In genomic region chr5:43041669-43042175, GRCh38 we compare ENCODE assay signal across 8 cellular contexts. TPM values are rescaled to one million over a fixed set of nuclear protein-coding genes. Genes with fewer than 3 reads are reported as not detected.
DNase-seq lines count a peak whose midpoint lies in the region; ATAC-seq and TF ChIP-seq lines count a peak whose summit lies in the region.

No MANE protein-coding gene starts in this region.

- intact Hi-C loops in MCF 10A (cut with micrococcal nuclease) (loop anchor here (1.0 to 2.0 kb wide), 7 partner anchors 24 to 348 kb away; no protein-coding TSS in a partner anchor), spleen (cut with DNase I; ENCODE audit: low total_unique reads) (loop anchor here (2.0 to 10.0 kb wide), 2 partner anchors 47 to 127 kb away; no protein-coding TSS in a partner anchor)

- peaks cover 11% of the 10 kb centered on the region for H3K36me3 Mint-ChIP-seq in MCF 10A (ENCODE audit: insufficient read depth, unreplicated experiment)

- H3K36me3 ChIP-seq in SJCRH30: no peaks in the 10 kb centered on the region
- H3K36me3 ChIP-seq in spleen: peaks cover 0 to 14% (median 0%) of the 10 kb centered on the region in 6 donors

- H3K27me3 Mint-ChIP-seq in MCF 10A (ENCODE audit: insufficient read depth, unreplicated experiment): no peaks in the 10 kb centered on the region

- H3K4me3 Mint-ChIP-seq in MCF 10A (ENCODE audit: unreplicated experiment): peak overlapping the region; percentile 88

- no peaks in the 10 kb centered on the region for H3K9me3 ChIP-seq in SJCRH30 (replicated peaks)
- no peaks in the 10 kb centered on the region for H3K9me3 ChIP-seq in spleen

- WGBS in spleen, 5 donors: 0 to 3% (median 0%) methylated on average over 21 to 33 of the region's 33 CpGs

- H3K9me3 Mint-ChIP-seq in MCF 10A (ENCODE audit: unreplicated experiment): no peaks in the 10 kb centered on the region

- H3K4me1 ChIP-seq in SJCRH30 (peaks cover 2% of the 10 kb centered on the region; the same call in 1 of the 2 replicates), spleen (peaks cover 0 to 74% (median 42%) of the 10 kb centered on the region in 6 donors)

- TSS peak; percentile 50 for BruUV-seq in MCF 10A (replicated peaks; lab: Mats Ljungman, UMichigan)

- H3K4me1 Mint-ChIP-seq in MCF 10A (ENCODE audit: insufficient read depth, unreplicated experiment): peaks cover 4% of the 10 kb centered on the region

- H3K27me3 ChIP-seq in SJCRH30 (no peaks in the 10 kb centered on the region), spleen (replicated peaks in 1 of 7) (no peaks in the 10 kb centered on the region)

- H3K27ac Mint-ChIP-seq in MCF 10A (ENCODE audit: low read depth, unreplicated experiment): peak overlapping the region; percentile 95

- TF ChIP-seq CTCF in MCF 10A (IDR thresholded peaks at IDR 0.05; ENCODE audit: unreplicated experiment) (no peak), spleen (IDR thresholded peaks at IDR 0.05 in 8 of 11, conservative IDR thresholded peaks at IDR 0.05 in 3 of 11) (peak in 2 of 11 experiments; percentile 16 to 32)

- CTCF ChIA-PET in MCF 10A (lab: Yijun Ruan, JAX): interaction anchor here (0.6 to 3.2 kb wide), 14 partner anchors 10 to 151 kb away, joined by 3 to 49 read pairs (median 4); no protein-coding TSS in a partner anchor

- no peak for TF ChIP-seq POLR2A in spleen (IDR thresholded peaks at IDR 0.05)

- H3K4me3 ChIP-seq in Jurkat, Clone E6-1 (ENCODE audit: low read length): peak overlapping the region; percentile 85
- H3K4me3 ChIP-seq in SJCRH30 (peak overlapping the region; percentile 67), spleen (peak overlapping the region; percentile 42 to 85 (median 54))

- peak; percentile 15 for ATAC-seq in GM21723 (IDR thresholded peaks at IDR 0.05; ENCODE audit: unreplicated experiment)

- DNase-seq in ELF-1 (ENCODE audit: low read depth, low spot score) (peak; percentile 76), SJCRH30 (peak; percentile 76 to 85), MCF 10A (ENCODE audit: unreplicated experiment) (peak; percentile 81), inferior parietal cortex (ENCODE audit: extremely low spot score) (peak; percentile 56), spleen (no peak), NCI-H128 (lab: John Stamatoyannopoulos, UW; ENCODE audit: unreplicated experiment) (no peak)
- peak; percentile 56 for DNase-seq in Jurkat, Clone E6-1 (ENCODE audit: low read depth, low spot score)

- POLR2A ChIA-PET in MCF 10A (lab: Yijun Ruan, JAX): interaction anchor here (0.6 to 7.7 kb wide), 27 partner anchors 8 to 1616 kb away, joined by 3 to 181 read pairs (median 4); partner anchors contain the start of genes HMGCS1, TMEM267 and ZNF131

- H3K27ac ChIP-seq in SJCRH30: peak overlapping the region; percentile 67
- peak overlapping the region; percentile 96 to 99 (median 98) for H3K27ac ChIP-seq in spleen

RNA-seq across cellular contexts. Expression of gene ANXA2R, which starts 1.6 kb away (rescaled TPM):
- polyA plus RNA-seq in Jurkat, Clone E6-1 (2012; ENCODE audit: insufficient read depth, insufficient read length): 31.8 TPM
- total RNA-seq in SJCRH30 (2014; rRNA removed; shearing (Covaris generic)): 3.3 and 3.5 TPM in 2 replicates
- total RNA-seq in MCF 10A (2022) (0.98 and 1.3 TPM in 2 replicates), spleen (10 to 100 TPM; 10.0 to 27.2 (median 16.4) TPM)
- 10 to 100 TPM; 28.9 to 44.5 (median 36.5) TPM for polyA plus RNA-seq in spleen

Comparison
In these comparisons a context has a peak if more than half of its experiments do, and no peak if none do; other contexts are left out.
1. DNase-seq: peak in ELF-1 (single experiment), Jurkat, Clone E6-1 (single experiment), SJCRH30 (2 of 2), MCF 10A (single experiment) and inferior parietal cortex (single experiment); none in spleen (single experiment) and NCI-H128 (single experiment).
2. Peak in every context shown above with its lines, with median percentiles within 50 percentile points of each other: H3K4me3 ChIP-seq.